In the genomic region with DNA sequence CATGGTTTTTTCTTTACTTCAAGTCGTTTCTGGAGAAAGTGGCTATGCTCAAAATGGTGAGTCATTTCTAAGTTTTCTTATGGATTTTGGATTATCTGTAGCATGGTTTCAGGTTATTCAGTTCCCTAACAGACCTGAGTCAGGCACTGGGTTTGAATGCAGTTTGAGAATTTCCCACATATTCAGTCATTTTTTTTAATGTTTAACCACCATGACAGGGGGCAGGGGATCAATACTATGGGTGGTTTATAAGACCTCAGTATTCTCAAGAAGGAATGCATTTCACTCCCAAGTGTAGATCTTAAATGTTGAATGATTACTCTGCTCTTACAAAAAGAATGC, we compare ENCODE assay signal across 9 cellular contexts. TPM values are rescaled to one million over a fixed set of nuclear protein-coding genes. Genes with fewer than 3 reads are reported as not detected.
DNase-seq lines count a peak whose midpoint lies in the region; ATAC-seq and TF ChIP-seq lines count a peak whose summit lies in the region.
"Had no signal": no experiment of that assay in that cellular context is flagged by ENCODE, and none has a peak within 500 bp of the region (broad histone marks: within the 10 kb centered on the region; RNA-seq: fewer than 3 reads in every experiment).

No MANE protein-coding gene starts in this region.

- H3K4me3 Mint-ChIP-seq in activated CD8-positive, alpha-beta T cell treated with anti-CD3 and anti-CD28 coated beads for 36 hours: peak overlapping the region; percentile 95

- no peaks in the 10 kb centered on the region for H3K36me3 ChIP-seq in WERI-Rb-1

- CTCF ChIA-PET in AG04450 (lab: Charles Lee): interaction anchor here (1.0 to 1.7 kb wide), 2 partner anchors 69 to 79 kb away, joined by 3 to 6 read pairs; no protein-coding TSS in a partner anchor
- CTCF ChIA-PET in activated CD8-positive, alpha-beta T cell treated with anti-CD3 and anti-CD28 coated beads for 36 hours (lab: Charles Lee): interaction anchor here (1.0 to 11.9 kb wide), 12 partner anchors 24 to 239 kb away, joined by 3 to 101 read pairs (median 5); partner anchors contain the start of gene SPEF2

- DNase-seq in AG04450 (ENCODE audit: low read depth, low spot score): no peak
- DNase-seq in activated CD8-positive, alpha-beta T cell treated with anti-CD3 and anti-CD28 coated beads for 36 hours: no peak
- DNase-seq in kidney tubule cell (ENCODE audit: low spot score): peak; percentile 38
- DNase-seq in Right ventricle myocardium inferior (ENCODE audit: missing footprints): no peak
- DNase-seq in NCI-H82 treated with DMSO at 0.1 percent for 48 hours (lab: John Stamatoyannopoulos, UW; ENCODE audit: unreplicated experiment): no peak
- DNase-seq in WERI-Rb-1: no peak
- DNase-seq: substantia nigra had no signal

- H3K27me3 Mint-ChIP-seq in activated CD8-positive, alpha-beta T cell treated with anti-CD3 and anti-CD28 coated beads for 36 hours: no peaks in the 10 kb centered on the region

- peak; percentile 3 for ATAC-seq in GM18867 (IDR thresholded peaks at IDR 0.05; ENCODE audit: unreplicated experiment)
- ATAC-seq in activated CD8-positive, alpha-beta T cell treated with anti-CD3 and anti-CD28 coated beads for 36 hours: peak; percentile 7
- ATAC-seq in Right ventricle myocardium inferior: no peak
- ATAC-seq in GM21367 (IDR thresholded peaks at IDR 0.05; ENCODE audit: unreplicated experiment): no peak

- H3K27ac Mint-ChIP-seq in activated CD8-positive, alpha-beta T cell treated with anti-CD3 and anti-CD28 coated beads for 36 hours: peak overlapping the region; percentile 99

- H3K27me3 ChIP-seq in AG04450 (ENCODE audit: control insufficient read depth, insufficient read depth, low read length) (no peaks in the 10 kb centered on the region), WERI-Rb-1 (ENCODE audit: insufficient read depth, low read depth, severe bottlenecking) (peaks cover 83% of the 10 kb centered on the region)

- POLR2A ChIA-PET in AG04450 (lab: Yijun Ruan, JAX): no interaction called here
- POLR2A ChIA-PET in activated CD8-positive, alpha-beta T cell treated with anti-CD3 and anti-CD28 coated beads for 36 hours (lab: Charles Lee): interaction anchor here (0.8 to 15.5 kb wide), 20 partner anchors 9 to 198 kb away, joined by 3 to 253 read pairs (median 26); no protein-coding TSS in a partner anchor

- H3K9me3 Mint-ChIP-seq in activated CD8-positive, alpha-beta T cell treated with anti-CD3 and anti-CD28 coated beads for 36 hours: no peaks in the 10 kb centered on the region

- intact Hi-C loops in activated CD8-positive, alpha-beta T cell treated with anti-CD3 and anti-CD28 coated beads for 36 hours (cut with micrococcal nuclease): loop anchor here (2.0 to 5.0 kb wide), 8 partner anchors 35 to 240 kb away; partner anchors contain the start of gene SPEF2
- intact Hi-C loops in Right ventricle myocardium inferior (cut with DNase I): loop anchor here (10.0 kb wide), 1 partner anchor 62 kb away; no protein-coding TSS in a partner anchor

- TF ChIP-seq CTCF in AG04450 (IDR thresholded peaks at IDR 0.05; ENCODE audit: low read depth, low read length) (no peak), WERI-Rb-1 (IDR thresholded peaks at IDR 0.05; ENCODE audit: low read depth, low read length) (no peak)
- no peak for TF ChIP-seq CTCF in activated CD8-positive, alpha-beta T cell treated with anti-CD3 and anti-CD28 coated beads for 36 hours (IDR thresholded peaks at IDR 0.05)

- H3K4me3 ChIP-seq in AG04450 (ENCODE audit: low read depth, low read length) (peak overlapping the region; percentile 38), WERI-Rb-1 (ENCODE audit: low read depth, low read length) (no peak overlapping the region)

- H3K27ac ChIP-seq in AG04450 (ENCODE audit: low read depth, low read length): no peak overlapping the region
- no peak overlapping the region for H3K27ac ChIP-seq in WERI-Rb-1

- H3K36me3 Mint-ChIP-seq in activated CD8-positive, alpha-beta T cell treated with anti-CD3 and anti-CD28 coated beads for 36 hours (ENCODE audit: low read depth): peaks cover 93% of the 10 kb centered on the region

- H3K9me3 ChIP-seq in AG04450 (ENCODE audit: control insufficient read depth, insufficient read depth, low read length) (no peaks in the 10 kb centered on the region), WERI-Rb-1 (ENCODE audit: severe bottlenecking) (no peaks in the 10 kb centered on the region)

- peaks cover 66% of the 10 kb centered on the region for H3K4me1 Mint-ChIP-seq in activated CD8-positive, alpha-beta T cell treated with anti-CD3 and anti-CD28 coated beads for 36 hours (ENCODE audit: low read depth)

RNA-seq across cellular contexts. Expression of gene IL7R, which starts 0.3 kb away (rescaled TPM):
- polyA plus RNA-seq in AG04450 (2011; rRNA removed): 36.5 and 43.7 TPM in 2 replicates
- polyA minus RNA-seq in AG04450 (2011; rRNA and poly(A)+ RNA removed): 34.0 and 45.1 TPM in 2 replicates
- total RNA-seq in activated CD8-positive, alpha-beta T cell treated with anti-CD3 and anti-CD28 coated beads for 36 hours: 100 to 1,000 TPM; 136 to 142 TPM
- 0.65 TPM for total RNA-seq in Right ventricle myocardium inferior

Comparison
In these comparisons a context has a peak if more than half of its experiments do, and no peak if none do; other contexts are left out.
1. ATAC-seq: peak in GM18867 (single experiment) and activated CD8-positive, alpha-beta T cell treated with anti-CD3 and anti-CD28 coated beads for 36 hours (single experiment); none in Right ventricle myocardium inferior (single experiment) and GM21367 (single experiment).
2. RNA of gene IL7R, which starts 0.3 kb away (total RNA-seq): 136 to 142 TPM in activated CD8-positive, alpha-beta T cell treated with anti-CD3 and anti-CD28 coated beads for 36 hours; 0.65 TPM in Right ventricle myocardium inferior (single experiment); every median in the first group is over 10 times any median in the second.